Comparison of ENCODE assay signal across 20 cellular contexts in genomic region chr9:4964540-4964939, GRCh38.
"Had no signal": no experiment of that assay in that cellular context is flagged by ENCODE, and none has a peak within 500 bp of the region (broad histone marks: within the 10 kb centered on the region; RNA-seq: fewer than 3 reads in every experiment).

No MANE protein-coding gene starts in this region.

- H3K9me3 Mint-ChIP-seq: type B pancreatic cell had no signal

- H3K27ac Mint-ChIP-seq: activated CD4-positive, alpha-beta memory T cell treated with anti-CD3 and anti-CD28 coated beads for 36 hours; activated CD4-positive, alpha-beta T cell treated with anti-CD3 and anti-CD28 coated beads for 36 hours; activated naive CD4-positive, alpha-beta T cell treated with anti-CD3 and anti-CD28 coated beads, Interleukin-2, amount 50 U/mL, for 72 hours; activated T-cell treated with anti-CD3 and anti-CD28 coated beads, Interleukin-2, amount 50 U/mL, for 24 hours; effector memory CD8-positive, alpha-beta T cell; naive thymus-derived CD8-positive, alpha-beta T cell; type B pancreatic cell had no signal

- H3K27me3 ChIP-seq: gastroesophageal sphincter, right atrium auricular region had no signal

- H3K4me3 Mint-ChIP-seq: activated CD4-positive, alpha-beta memory T cell treated with anti-CD3 and anti-CD28 coated beads for 36 hours; activated CD4-positive, alpha-beta T cell treated with anti-CD3 and anti-CD28 coated beads for 36 hours; activated T-cell treated with anti-CD3 and anti-CD28 coated beads, Interleukin-2, amount 50 U/mL, for 24 hours; brain; central memory CD8-positive, alpha-beta T cell; effector memory CD8-positive, alpha-beta T cell; naive thymus-derived CD8-positive, alpha-beta T cell; type B pancreatic cell had no signal

- H3K4me1 ChIP-seq: gastroesophageal sphincter, right atrium auricular region had no signal

- H3K27me3 Mint-ChIP-seq: activated CD4-positive, alpha-beta memory T cell treated with anti-CD3 and anti-CD28 coated beads for 36 hours; activated CD4-positive, alpha-beta T cell treated with anti-CD3 and anti-CD28 coated beads for 36 hours; activated T-cell treated with anti-CD3 and anti-CD28 coated beads, Interleukin-2, amount 50 U/mL, for 24 hours; brain; central memory CD8-positive, alpha-beta T cell; type B pancreatic cell had no signal

- H3K4me1 Mint-ChIP-seq: central memory CD8-positive, alpha-beta T cell had no signal

- H3K4me3 ChIP-seq: gastroesophageal sphincter, mucosa of descending colon, right atrium auricular region, skin epidermis had no signal

- H3K36me3 ChIP-seq: gastroesophageal sphincter, right atrium auricular region had no signal

- H3K36me3 Mint-ChIP-seq: type B pancreatic cell had no signal

- DNase-seq: activated CD4-positive, alpha-beta memory T cell treated with anti-CD3 and anti-CD28 coated beads for 36 hours; activated CD4-positive, alpha-beta T cell treated with anti-CD3 and anti-CD28 coated beads for 36 hours; activated effector memory CD4-positive, alpha-beta T cell treated with Interleukin-2 at 50 U/mL for 16 hours; activated T-cell treated with anti-CD3 and anti-CD28 coated beads, Interleukin-2, amount 50 U/mL, for 24 hours; dermis blood vessel endothelial cell; effector memory CD8-positive, alpha-beta T cell; mammary epithelial cell; mucosa of descending colon; naive thymus-derived CD8-positive, alpha-beta T cell; posterior cingulate gyrus; stimulated activated CD4-positive, alpha-beta T cell treated with anti-CD3 and anti-CD28 coated beads, Interleukin-4, amount 100 ng/mL, for 24 hours; stimulated activated naive CD4-positive, alpha-beta T cell had no signal

- H3K9me3 ChIP-seq: mucosa of descending colon had no signal

- H3K27ac ChIP-seq: gastroesophageal sphincter, right atrium auricular region, skin epidermis had no signal

- ATAC-seq: activated CD4-positive, alpha-beta T cell treated with anti-CD3 and anti-CD28 coated beads for 36 hours; activated naive CD4-positive, alpha-beta T cell treated with anti-CD3 and anti-CD28 coated beads, Interleukin-2, amount 50 U/mL, for 72 hours; effector memory CD8-positive, alpha-beta T cell; gastroesophageal sphincter; mucosa of descending colon; naive thymus-derived CD8-positive, alpha-beta T cell; SK-N-SH treated with all-trans-retinoic acid at 6 μM for 48 hours had no signal
